ENCODE assay signal across 10 cellular contexts in genomic region chr9:22208846-22209585, GRCh38.
DNase-seq lines count a peak whose midpoint lies in the region; ATAC-seq lines count a peak whose summit lies in the region.
"Had no signal": no experiment of that assay in that cellular context is flagged by ENCODE, and none has a peak within 500 bp of the region (broad histone marks: within the 10 kb centered on the region; RNA-seq: fewer than 3 reads in every experiment).

No MANE protein-coding gene starts in this region.

- peak; percentile 85 for ATAC-seq in activated CD8-positive, alpha-beta memory T cell treated with anti-CD3 and anti-CD28 coated beads, Interleukin-2, amount 10 ng/mL, durations not matched to agents 7 days and 5 days
- peak; percentile 61 for ATAC-seq in stimulated activated memory B cell treated with anti-CD40 and anti-IgM and Interleukin-4, amounts not matched to agents 10 μg/mL and 1 μg/mL and 100 μg/mL, for 72 hours

- H3K9me3 Mint-ChIP-seq in activated CD8-positive, alpha-beta memory T cell treated with anti-CD3 and anti-CD28 coated beads, Interleukin-2, amount 10 ng/mL, durations not matched to agents 7 days and 5 days (ENCODE audit: low read depth) = no peaks in the 10 kb centered on the region
- H3K9me3 Mint-ChIP-seq in stimulated activated memory B cell treated with anti-CD40 and anti-IgM and Interleukin-4, amounts not matched to agents 10 μg/mL and 1 μg/mL and 100 μg/mL, for 72 hours = no peaks in the 10 kb centered on the region

- H3K27ac Mint-ChIP-seq in activated CD8-positive, alpha-beta memory T cell treated with anti-CD3 and anti-CD28 coated beads, Interleukin-2, amount 10 ng/mL, durations not matched to agents 7 days and 5 days = peak overlapping the region; percentile 73
- H3K27ac Mint-ChIP-seq in stimulated activated memory B cell treated with anti-CD40 and anti-IgM and Interleukin-4, amounts not matched to agents 10 μg/mL and 1 μg/mL and 100 μg/mL, for 72 hours = peak overlapping the region; percentile 46

- peak overlapping the region; percentile 53 for H3K4me3 Mint-ChIP-seq in activated CD8-positive, alpha-beta memory T cell treated with anti-CD3 and anti-CD28 coated beads, Interleukin-2, amount 10 ng/mL, durations not matched to agents 7 days and 5 days
- H3K4me3 Mint-ChIP-seq in stimulated activated memory B cell treated with anti-CD40 and anti-IgM and Interleukin-4, amounts not matched to agents 10 μg/mL and 1 μg/mL and 100 μg/mL, for 72 hours = no peak overlapping the region

- H3K36me3 Mint-ChIP-seq in activated CD8-positive, alpha-beta memory T cell treated with anti-CD3 and anti-CD28 coated beads, Interleukin-2, amount 10 ng/mL, durations not matched to agents 7 days and 5 days = peaks cover 3% of the 10 kb centered on the region
- no peaks in the 10 kb centered on the region for H3K36me3 Mint-ChIP-seq in stimulated activated memory B cell treated with anti-CD40 and anti-IgM and Interleukin-4, amounts not matched to agents 10 μg/mL and 1 μg/mL and 100 μg/mL, for 72 hours

- peaks cover 19% of the 10 kb centered on the region for H3K4me1 Mint-ChIP-seq in activated CD8-positive, alpha-beta memory T cell treated with anti-CD3 and anti-CD28 coated beads, Interleukin-2, amount 10 ng/mL, durations not matched to agents 7 days and 5 days
- peaks cover 48% of the 10 kb centered on the region for H3K4me1 Mint-ChIP-seq in stimulated activated memory B cell treated with anti-CD40 and anti-IgM and Interleukin-4, amounts not matched to agents 10 μg/mL and 1 μg/mL and 100 μg/mL, for 72 hours

- no peak for DNase-seq in activated CD8-positive, alpha-beta memory T cell treated with anti-CD3 and anti-CD28 coated beads, Interleukin-2, amount 10 ng/mL, durations not matched to agents 7 days and 5 days
- DNase-seq in activated CD8-positive, alpha-beta memory T cell treated with anti-CD3 and anti-CD28 coated beads, Interleukin-2, amount 50 U/mL, for 4 hours = no peak
- DNase-seq in NAMALWA (ENCODE audit: low spot score) (peak; percentile 10), cortex of kidney (lab: John Stamatoyannopoulos, UW) (no peak), NCI-H446 (lab: John Stamatoyannopoulos, UW) (no peak), DMS153 (lab: John Stamatoyannopoulos, UW) (no peak)
- DNase-seq in central memory CD4-positive, alpha-beta T cell = peak; percentile 8
- DNase-seq: BE2C, NCI-H226 had no signal

- peaks cover 14% of the 10 kb centered on the region for H3K27me3 Mint-ChIP-seq in activated CD8-positive, alpha-beta memory T cell treated with anti-CD3 and anti-CD28 coated beads, Interleukin-2, amount 10 ng/mL, durations not matched to agents 7 days and 5 days
- no peaks in the 10 kb centered on the region for H3K27me3 Mint-ChIP-seq in stimulated activated memory B cell treated with anti-CD40 and anti-IgM and Interleukin-4, amounts not matched to agents 10 μg/mL and 1 μg/mL and 100 μg/mL, for 72 hours

- CTCF ChIA-PET in activated CD8-positive, alpha-beta memory T cell treated with anti-CD3 and anti-CD28 coated beads, Interleukin-2, amount 10 ng/mL, durations not matched to agents 7 days and 5 days (lab: Charles Lee) = no interaction called here

Comparison
In these comparisons a context has a peak if more than half of its experiments do, and no peak if none do; other contexts are left out.
1. DNase-seq: peak in NAMALWA (single experiment) and central memory CD4-positive, alpha-beta T cell (single experiment); none in activated CD8-positive, alpha-beta memory T cell treated with anti-CD3 and anti-CD28 coated beads, Interleukin-2, amount 10 ng/mL, durations not matched to agents 7 days and 5 days (single experiment), activated CD8-positive, alpha-beta memory T cell treated with anti-CD3 and anti-CD28 coated beads, Interleukin-2, amount 50 U/mL, for 4 hours (single experiment), cortex of kidney (single experiment), NCI-H446 (0 of 2) and DMS153 (single experiment).